1 cellular context compared by ENCODE assay signal in the genomic region with DNA sequence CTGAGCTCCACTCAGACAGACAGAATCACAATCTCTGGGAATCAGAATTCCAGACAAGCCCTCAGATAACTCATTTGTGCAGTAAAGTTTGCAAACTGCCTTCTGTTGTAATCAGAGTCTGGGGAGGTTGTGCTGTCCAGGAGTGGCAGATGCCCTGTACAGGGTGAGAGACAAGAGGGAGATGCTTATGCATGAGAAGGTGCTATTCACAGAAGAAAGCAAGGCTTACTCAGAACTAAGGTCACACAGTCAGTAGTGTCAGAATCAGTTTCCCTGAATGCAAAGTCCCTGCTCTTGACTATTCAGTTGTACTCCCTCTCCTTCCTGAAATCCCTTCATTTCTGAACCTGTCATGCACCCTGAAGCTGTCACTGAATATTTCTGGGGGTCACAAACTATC.
TF ChIP-seq lines count a peak whose summit lies in the region.

No MANE protein-coding gene starts in this region.

TF ChIP-seq in GM12878, 131 proteins besides CTCF, POLR2A, EP300 and RAD21:
- no peak for TF ChIP-seq ZNF622 (IDR thresholded peaks at IDR 0.05)
- no peak for TF ChIP-seq ZBTB4 (CRISPR knock-in tag; IDR thresholded peaks at IDR 0.05)
- TF ChIP-seq STAT1 (conservative IDR thresholded peaks at IDR 0.05): no peak
- TF ChIP-seq, protein P1, sequence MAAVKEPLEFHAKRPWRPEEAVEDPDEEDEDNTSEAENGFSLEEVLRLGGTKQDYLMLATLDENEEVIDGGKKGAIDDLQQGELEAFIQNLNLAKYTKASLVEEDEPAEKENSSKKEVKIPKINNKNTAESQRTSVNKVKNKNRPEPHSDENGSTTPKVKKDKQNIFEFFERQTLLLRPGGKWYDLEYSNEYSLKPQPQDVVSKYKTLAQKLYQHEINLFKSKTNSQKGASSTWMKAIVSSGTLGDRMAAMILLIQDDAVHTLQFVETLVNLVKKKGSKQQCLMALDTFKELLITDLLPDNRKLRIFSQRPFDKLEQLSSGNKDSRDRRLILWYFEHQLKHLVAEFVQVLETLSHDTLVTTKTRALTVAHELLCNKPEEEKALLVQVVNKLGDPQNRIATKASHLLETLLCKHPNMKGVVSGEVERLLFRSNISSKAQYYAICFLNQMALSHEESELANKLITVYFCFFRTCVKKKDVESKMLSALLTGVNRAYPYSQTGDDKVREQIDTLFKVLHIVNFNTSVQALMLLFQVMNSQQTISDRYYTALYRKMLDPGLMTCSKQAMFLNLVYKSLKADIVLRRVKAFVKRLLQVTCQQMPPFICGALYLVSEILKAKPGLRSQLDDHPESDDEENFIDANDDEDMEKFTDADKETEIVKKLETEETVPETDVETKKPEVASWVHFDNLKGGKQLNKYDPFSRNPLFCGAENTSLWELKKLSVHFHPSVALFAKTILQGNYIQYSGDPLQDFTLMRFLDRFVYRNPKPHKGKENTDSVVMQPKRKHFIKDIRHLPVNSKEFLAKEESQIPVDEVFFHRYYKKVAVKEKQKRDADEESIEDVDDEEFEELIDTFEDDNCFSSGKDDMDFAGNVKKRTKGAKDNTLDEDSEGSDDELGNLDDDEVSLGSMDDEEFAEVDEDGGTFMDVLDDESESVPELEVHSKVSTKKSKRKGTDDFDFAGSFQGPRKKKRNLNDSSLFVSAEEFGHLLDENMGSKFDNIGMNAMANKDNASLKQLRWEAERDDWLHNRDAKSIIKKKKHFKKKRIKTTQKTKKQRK (IDR thresholded peaks at IDR 0.05; ENCODE audit: low read depth, low read length): no peak
- TF ChIP-seq ETV6 (conservative IDR thresholded peaks at IDR 0.05 in 1 of 2, IDR thresholded peaks at IDR 0.05 in 1 of 2; ENCODE audit: borderline replicate concordance in 1 of 2, low read depth in 1 of 2): no peak
- TF ChIP-seq ZSCAN29 (IDR thresholded peaks at IDR 0.05): no peak
- no peak for TF ChIP-seq KDM1A (IDR thresholded peaks at IDR 0.05; ENCODE audit: borderline replicate concordance)
- TF ChIP-seq TCF7 (IDR thresholded peaks at IDR 0.05; ENCODE audit: borderline replicate concordance): no peak
- TF ChIP-seq NR2C2 (IDR thresholded peaks at IDR 0.05; ENCODE audit: borderline replicate concordance, control insufficient read depth, insufficient read length, low read depth): no peak
- no peak for TF ChIP-seq CHD1 (IDR thresholded peaks at IDR 0.05; ENCODE audit: low read depth, low read length)
- TF ChIP-seq NBN (IDR thresholded peaks at IDR 0.05): no peak
- TF ChIP-seq, protein P2, sequence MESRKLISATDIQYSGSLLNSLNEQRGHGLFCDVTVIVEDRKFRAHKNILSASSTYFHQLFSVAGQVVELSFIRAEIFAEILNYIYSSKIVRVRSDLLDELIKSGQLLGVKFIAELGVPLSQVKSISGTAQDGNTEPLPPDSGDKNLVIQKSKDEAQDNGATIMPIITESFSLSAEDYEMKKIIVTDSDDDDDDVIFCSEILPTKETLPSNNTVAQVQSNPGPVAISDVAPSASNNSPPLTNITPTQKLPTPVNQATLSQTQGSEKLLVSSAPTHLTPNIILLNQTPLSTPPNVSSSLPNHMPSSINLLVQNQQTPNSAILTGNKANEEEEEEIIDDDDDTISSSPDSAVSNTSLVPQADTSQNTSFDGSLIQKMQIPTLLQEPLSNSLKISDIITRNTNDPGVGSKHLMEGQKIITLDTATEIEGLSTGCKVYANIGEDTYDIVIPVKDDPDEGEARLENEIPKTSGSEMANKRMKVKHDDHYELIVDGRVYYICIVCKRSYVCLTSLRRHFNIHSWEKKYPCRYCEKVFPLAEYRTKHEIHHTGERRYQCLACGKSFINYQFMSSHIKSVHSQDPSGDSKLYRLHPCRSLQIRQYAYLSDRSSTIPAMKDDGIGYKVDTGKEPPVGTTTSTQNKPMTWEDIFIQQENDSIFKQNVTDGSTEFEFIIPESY (IDR thresholded peaks at IDR 0.05): no peak
- no peak for TF ChIP-seq ZBED1 (IDR thresholded peaks at IDR 0.05; ENCODE audit: borderline replicate concordance)
- no peak for TF ChIP-seq ZBTB40 (IDR thresholded peaks at IDR 0.05; ENCODE audit: borderline replicate concordance)
- TF ChIP-seq SMAD1 (IDR thresholded peaks at IDR 0.05; ENCODE audit: low read depth, partially characterized antibody): no peak
- TF ChIP-seq PML (IDR thresholded peaks at IDR 0.05; ENCODE audit: low read length): no peak
- TF ChIP-seq MEF2B (IDR thresholded peaks at IDR 0.05; ENCODE audit: partially characterized antibody, poor library complexity, severe bottlenecking): no peak
- no peak for TF ChIP-seq IKZF2 (IDR thresholded peaks at IDR 0.05)
- TF ChIP-seq SMAD5 (IDR thresholded peaks at IDR 0.05; ENCODE audit: low read depth): no peak
